Comparison of ENCODE assay signal across 9 cellular contexts in the genomic region with DNA sequence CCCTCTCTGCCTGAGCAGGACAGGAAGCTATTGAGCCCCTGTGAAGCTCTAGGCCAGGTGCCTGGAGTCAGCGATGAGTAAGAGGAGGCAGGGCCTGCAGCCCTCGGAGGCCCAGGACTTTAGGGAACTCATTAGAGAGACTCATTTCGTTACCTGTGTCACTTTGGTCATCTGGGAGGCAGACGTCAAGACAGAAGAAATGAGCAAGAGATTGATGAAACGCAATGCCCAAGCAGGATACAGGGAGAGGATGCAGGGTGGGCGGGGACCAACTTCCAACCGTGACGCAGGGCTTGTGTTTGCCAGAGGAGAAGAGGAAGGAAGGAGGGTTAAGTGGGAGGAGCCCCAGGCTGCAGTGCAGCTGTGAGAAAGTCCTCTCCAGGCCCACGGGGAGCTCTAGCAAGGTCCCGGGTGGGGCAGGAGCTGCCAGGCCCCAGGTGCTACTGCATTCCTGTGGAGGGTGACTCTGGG. TPM values are rescaled to one million over a fixed set of nuclear protein-coding genes. Genes with fewer than 3 reads are reported as not detected.
A peak's percentile ranks its signal among the peaks of the same experiment; 100 is the strongest.
DNase-seq lines count a peak whose midpoint lies in the region; ATAC-seq, FAIRE-seq and TF ChIP-seq lines count a peak whose summit lies in the region.
"Had no signal": no experiment of that assay in that cellular context is flagged by ENCODE, and none has a peak within 500 bp of the region (broad histone marks: within the 10 kb centered on the region; RNA-seq: fewer than 3 reads in every experiment).

No MANE protein-coding gene starts in this region.

- H3K4me3 Mint-ChIP-seq in neural progenitor cell = no peak overlapping the region

- BruUV-seq in endothelial cell of umbilical vein (replicated peaks; lab: Mats Ljungman, UMichigan) = no TSS peak

- H3K9me3 ChIP-seq in endothelial cell of umbilical vein (replicated peaks; ENCODE audit: control insufficient read depth, insufficient read depth, low read length) (no peaks in the 10 kb centered on the region), neural progenitor cell (ENCODE audit: low read depth) (no peaks in the 10 kb centered on the region)

- DNase-seq in Kasumi-1 (lab: John Stamatoyannopoulos, UW) (peak; percentile 59 to 60), endothelial cell of umbilical vein (ENCODE audit: low read depth, low spot score) (peak; percentile 90), neural progenitor cell (ENCODE audit: low spot score) (peak; percentile 31), KG1 (lab: John Stamatoyannopoulos, UW) (no peak), dedifferentiated amniotic fluid mesenchymal stem cell (ENCODE audit: extremely low spot score) (no peak)
- DNase-seq in activated CD4-positive, alpha-beta T cell treated with anti-CD3 and anti-CD28 coated beads for 48 hours = peak; percentile 76

- dilution Hi-C loops in endothelial cell of umbilical vein (cut with MboI; ENCODE audit: extremely low pct_ligation_motif_present, low sequenced_read_pairs) = no loop called here

- CTCF ChIA-PET in endothelial cell of umbilical vein (lab: Charles Lee) = interaction anchor here (1.3 kb wide), 1 partner anchor 161 kb away, joined by 5 read pairs; no protein-coding TSS in a partner anchor

- no peak overlapping the region for H3K4me2 ChIP-seq in endothelial cell of umbilical vein (ENCODE audit: insufficient read depth, low read length)
- H3K4me2 ChIP-seq in neural progenitor cell = peak overlapping the region; percentile 35

- ATAC-seq in GM18870 (IDR thresholded peaks at IDR 0.05; ENCODE audit: unreplicated experiment) = peak; percentile 57
- no peak for ATAC-seq in HG03175 (IDR thresholded peaks at IDR 0.05; ENCODE audit: unreplicated experiment)

- peak; percentile 23 for TF ChIP-seq POLR2A in endothelial cell of umbilical vein (IDR thresholded peaks at IDR 0.05; ENCODE audit: low read depth, low read length)

- intact Hi-C loops in endothelial cell of umbilical vein (cut with micrococcal nuclease) = loop anchor here (2.0 kb wide), 1 partner anchor 16 kb away; no protein-coding TSS in a partner anchor

- H3K36me3 Mint-ChIP-seq in neural progenitor cell = no peaks in the 10 kb centered on the region

- H3K9me1 ChIP-seq in endothelial cell of umbilical vein (replicated peaks; ENCODE audit: control insufficient read depth, extremely low read depth, insufficient read depth, low read length) = no peaks in the 10 kb centered on the region

- H3K27me3 Mint-ChIP-seq in neural progenitor cell (ENCODE audit: insufficient read depth, low read depth) = peaks cover 14% of the 10 kb centered on the region

- H3K4me3 ChIP-seq in endothelial cell of umbilical vein (replicated peaks in 1 of 3; ENCODE audit: insufficient read depth in 1 of 3, low read depth in 1 of 3, low read length in 3 of 3) (no peak overlapping the region), neural progenitor cell (no peak overlapping the region)
- H3K4me3 ChIP-seq: SK-N-MC had no signal

- H3K4me1 ChIP-seq in endothelial cell of umbilical vein (ENCODE audit: control insufficient read depth, extremely low read depth, insufficient read depth, low read length) (peaks cover 18% of the 10 kb centered on the region), neural progenitor cell (peaks cover 6% of the 10 kb centered on the region)

- H3K27ac ChIP-seq in endothelial cell of umbilical vein (ENCODE audit: insufficient read depth, low read depth, low read length) (peak overlapping the region; percentile 6), neural progenitor cell (no peak overlapping the region)
- H3K27ac ChIP-seq: SK-N-MC had no signal

- peak overlapping the region; percentile 74 for H2AFZ ChIP-seq in endothelial cell of umbilical vein (ENCODE audit: low read depth, low read length)
- H2AFZ ChIP-seq in neural progenitor cell (replicated peaks) = peak overlapping the region; percentile 100

- POLR2A ChIA-PET in endothelial cell of umbilical vein (lab: Charles Lee) = no interaction called here

- H3K27ac Mint-ChIP-seq in neural progenitor cell = peak overlapping the region; percentile 40

- H3K79me2 ChIP-seq in endothelial cell of umbilical vein (ENCODE audit: control insufficient read depth, insufficient read depth, low read length) (no peaks in the 10 kb centered on the region), neural progenitor cell (ENCODE audit: low read depth) (no peaks in the 10 kb centered on the region)

- H3K27me3 ChIP-seq in endothelial cell of umbilical vein (ENCODE audit: control insufficient read depth in 2 of 2, insufficient read depth in 2 of 2, low read length in 2 of 2) = no peaks in the 10 kb centered on the region
- no peaks in the 10 kb centered on the region for H3K27me3 ChIP-seq in neural progenitor cell

- H3K36me3 ChIP-seq in endothelial cell of umbilical vein (ENCODE audit: control insufficient read depth in 2 of 2, extremely low read depth in 1 of 2, insufficient read depth in 2 of 2, low read length in 2 of 2) = no peaks in the 10 kb centered on the region
- H3K36me3 ChIP-seq in neural progenitor cell = no peaks in the 10 kb centered on the region

- H3K9me3 Mint-ChIP-seq in neural progenitor cell = no peaks in the 10 kb centered on the region

- peaks cover 35% of the 10 kb centered on the region for H3K4me1 Mint-ChIP-seq in neural progenitor cell

- H3F3A ChIP-seq in neural progenitor cell (ENCODE audit: low read depth) = no peaks in the 10 kb centered on the region

- FAIRE-seq in endothelial cell of umbilical vein (lab: Jason Lieb, UNC) = peak; percentile 99

- no peak overlapping the region for H3K9ac ChIP-seq in endothelial cell of umbilical vein (replicated peaks; ENCODE audit: extremely low read depth, insufficient read depth, low read length)
- H3K9ac ChIP-seq in neural progenitor cell = no peak overlapping the region

- TF ChIP-seq CTCF in endothelial cell of umbilical vein (IDR thresholded peaks at IDR 0.05; ENCODE audit: extremely low read depth in 1 of 2, insufficient read depth in 1 of 2, low read depth in 1 of 2, low read length in 2 of 2) (no peak), neural progenitor cell (IDR thresholded peaks at IDR 0.05) (no peak)

- H4K20me1 ChIP-seq in endothelial cell of umbilical vein (replicated peaks; ENCODE audit: control insufficient read depth, extremely low read depth, insufficient read depth, low read length) = no peaks in the 10 kb centered on the region
- H4K20me1 ChIP-seq in neural progenitor cell (ENCODE audit: low read depth) = no peaks in the 10 kb centered on the region

TF ChIP-seq in endothelial cell of umbilical vein, 7 proteins besides CTCF, POLR2A, EP300 and RAD21:
- TF ChIP-seq MYC (IDR thresholded peaks at IDR 0.05; ENCODE audit: low read depth, low read length) (no peak), JUN (IDR thresholded peaks at IDR 0.05; ENCODE audit: borderline replicate concordance, insufficient read depth, insufficient read length, low read depth) (no peak), GATA2 (IDR thresholded peaks at IDR 0.05; ENCODE audit: insufficient read depth, insufficient read length, low read depth, low read length) (no peak), MAX (IDR thresholded peaks at IDR 0.05; ENCODE audit: insufficient read depth, insufficient read length) (no peak), FOS (IDR thresholded peaks at IDR 0.05; ENCODE audit: borderline replicate concordance, insufficient read depth, low read length) (peak; percentile 17), POLR2AphosphoS5 (IDR thresholded peaks at IDR 0.05; ENCODE audit: insufficient read depth, low read depth, low read length) (peak; percentile 26), EZH2 (IDR thresholded peaks at IDR 0.05; ENCODE audit: borderline replicate concordance, low read depth, low read length, severe bottlenecking) (no peak)
TF ChIP-seq in endothelial cell of umbilical vein: peak in this region for 2.

RNA-seq across cellular contexts. Expression of gene GNA12, which starts 26.4 kb away (rescaled TPM):
- total RNA-seq in endothelial cell of umbilical vein (56.0 and 63.0 TPM in 2 replicates), neural progenitor cell (ENCODE audit: low replicate concordance) (32.2 and 34.7 TPM in 2 replicates)
- 75.1 and 95.5 TPM in 2 replicates for polyA plus RNA-seq in endothelial cell of umbilical vein
- polyA plus RNA-seq in endothelial cell of umbilical vein (2011; cell fraction: cytosol; rRNA removed) = 71.0 and 81.6 TPM in 2 replicates
- 43.9 and 56.3 TPM in 2 replicates for polyA plus RNA-seq in endothelial cell of umbilical vein (2011; cell fraction: nucleus; rRNA removed)
- polyA plus RNA-seq in endothelial cell of umbilical vein (2012) = 56.8 and 58.8 TPM in 2 replicates
- 106 TPM in 2 replicates for polyA minus RNA-seq in endothelial cell of umbilical vein
- polyA minus RNA-seq in endothelial cell of umbilical vein (2011; cell fraction: cytosol; rRNA and poly(A)+ RNA removed) = 18.8 TPM
- 35.5 and 39.8 TPM in 2 replicates for polyA minus RNA-seq in endothelial cell of umbilical vein (2011; cell fraction: nucleus; rRNA and poly(A)+ RNA removed)

Comparison
In these comparisons a context has a peak if more than half of its experiments do, and no peak if none do; other contexts are left out.
1. DNase-seq: peak in Kasumi-1 (2 of 2), activated CD4-positive, alpha-beta T cell treated with anti-CD3 and anti-CD28 coated beads for 48 hours (single experiment), endothelial cell of umbilical vein (single experiment) and neural progenitor cell (single experiment); none in KG1 (single experiment) and dedifferentiated amniotic fluid mesenchymal stem cell (single experiment).